2 cellular contexts compared by ENCODE assay signal in the genomic region with DNA sequence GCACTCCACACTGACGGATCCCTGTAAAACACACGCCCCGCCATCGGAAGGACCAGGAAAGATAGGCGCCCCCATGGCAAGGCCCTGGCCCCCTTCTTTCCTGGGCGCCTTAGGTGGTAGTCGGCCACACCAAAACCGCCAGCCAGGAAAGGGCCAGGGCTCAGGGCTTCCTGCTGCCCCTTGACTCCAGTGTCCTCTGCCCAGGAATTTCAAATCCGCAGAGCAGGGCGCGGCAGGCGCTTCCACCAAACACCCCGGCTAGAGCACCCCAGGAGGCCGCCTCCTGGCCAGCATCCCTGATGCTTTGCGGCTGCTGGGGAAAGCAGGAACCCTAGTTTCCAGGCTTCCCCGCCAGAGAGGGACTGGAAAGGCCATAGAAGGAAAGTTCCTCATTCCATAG.
TF ChIP-seq lines count a peak whose summit lies in the region.

No MANE protein-coding gene starts in this region.

TF ChIP-seq in SK-N-SH, 30 proteins besides CTCF, POLR2A, EP300 and RAD21 (continued from another document):
- TF ChIP-seq, protein P1, sequence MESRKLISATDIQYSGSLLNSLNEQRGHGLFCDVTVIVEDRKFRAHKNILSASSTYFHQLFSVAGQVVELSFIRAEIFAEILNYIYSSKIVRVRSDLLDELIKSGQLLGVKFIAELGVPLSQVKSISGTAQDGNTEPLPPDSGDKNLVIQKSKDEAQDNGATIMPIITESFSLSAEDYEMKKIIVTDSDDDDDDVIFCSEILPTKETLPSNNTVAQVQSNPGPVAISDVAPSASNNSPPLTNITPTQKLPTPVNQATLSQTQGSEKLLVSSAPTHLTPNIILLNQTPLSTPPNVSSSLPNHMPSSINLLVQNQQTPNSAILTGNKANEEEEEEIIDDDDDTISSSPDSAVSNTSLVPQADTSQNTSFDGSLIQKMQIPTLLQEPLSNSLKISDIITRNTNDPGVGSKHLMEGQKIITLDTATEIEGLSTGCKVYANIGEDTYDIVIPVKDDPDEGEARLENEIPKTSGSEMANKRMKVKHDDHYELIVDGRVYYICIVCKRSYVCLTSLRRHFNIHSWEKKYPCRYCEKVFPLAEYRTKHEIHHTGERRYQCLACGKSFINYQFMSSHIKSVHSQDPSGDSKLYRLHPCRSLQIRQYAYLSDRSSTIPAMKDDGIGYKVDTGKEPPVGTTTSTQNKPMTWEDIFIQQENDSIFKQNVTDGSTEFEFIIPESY (IDR thresholded peaks at IDR 0.05; ENCODE audit: borderline replicate concordance, low read depth): no peak
- TF ChIP-seq MXI1 (IDR thresholded peaks at IDR 0.05; ENCODE audit: low read depth, low read length): no peak
- TF ChIP-seq NFIC (IDR thresholded peaks at IDR 0.05; ENCODE audit: borderline replicate concordance): no peak
- TF ChIP-seq GABPA (IDR thresholded peaks at IDR 0.05; ENCODE audit: low read depth): no peak
- TF ChIP-seq RCOR1 (IDR thresholded peaks at IDR 0.05; ENCODE audit: low read length): no peak

TF ChIP-seq in SK-N-SH treated with all-trans-retinoic acid at 6 μM for 48 hours, 23 proteins besides CTCF, POLR2A, EP300 and RAD21 (continued from another document):
- TF ChIP-seq, protein P2, sequence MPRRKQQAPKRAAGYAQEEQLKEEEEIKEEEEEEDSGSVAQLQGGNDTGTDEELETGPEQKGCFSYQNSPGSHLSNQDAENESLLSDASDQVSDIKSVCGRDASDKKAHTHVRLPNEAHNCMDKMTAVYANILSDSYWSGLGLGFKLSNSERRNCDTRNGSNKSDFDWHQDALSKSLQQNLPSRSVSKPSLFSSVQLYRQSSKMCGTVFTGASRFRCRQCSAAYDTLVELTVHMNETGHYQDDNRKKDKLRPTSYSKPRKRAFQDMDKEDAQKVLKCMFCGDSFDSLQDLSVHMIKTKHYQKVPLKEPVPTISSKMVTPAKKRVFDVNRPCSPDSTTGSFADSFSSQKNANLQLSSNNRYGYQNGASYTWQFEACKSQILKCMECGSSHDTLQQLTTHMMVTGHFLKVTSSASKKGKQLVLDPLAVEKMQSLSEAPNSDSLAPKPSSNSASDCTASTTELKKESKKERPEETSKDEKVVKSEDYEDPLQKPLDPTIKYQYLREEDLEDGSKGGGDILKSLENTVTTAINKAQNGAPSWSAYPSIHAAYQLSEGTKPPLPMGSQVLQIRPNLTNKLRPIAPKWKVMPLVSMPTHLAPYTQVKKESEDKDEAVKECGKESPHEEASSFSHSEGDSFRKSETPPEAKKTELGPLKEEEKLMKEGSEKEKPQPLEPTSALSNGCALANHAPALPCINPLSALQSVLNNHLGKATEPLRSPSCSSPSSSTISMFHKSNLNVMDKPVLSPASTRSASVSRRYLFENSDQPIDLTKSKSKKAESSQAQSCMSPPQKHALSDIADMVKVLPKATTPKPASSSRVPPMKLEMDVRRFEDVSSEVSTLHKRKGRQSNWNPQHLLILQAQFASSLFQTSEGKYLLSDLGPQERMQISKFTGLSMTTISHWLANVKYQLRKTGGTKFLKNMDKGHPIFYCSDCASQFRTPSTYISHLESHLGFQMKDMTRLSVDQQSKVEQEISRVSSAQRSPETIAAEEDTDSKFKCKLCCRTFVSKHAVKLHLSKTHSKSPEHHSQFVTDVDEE (CRISPR knock-in tag; IDR thresholded peaks at IDR 0.05): no peak
- no peak for TF ChIP-seq OSR1 (CRISPR knock-in tag; IDR thresholded peaks at IDR 0.05)
- no peak for TF ChIP-seq ESRRG (CRISPR knock-in tag; IDR thresholded peaks at IDR 0.05)
- TF ChIP-seq, protein P3, sequence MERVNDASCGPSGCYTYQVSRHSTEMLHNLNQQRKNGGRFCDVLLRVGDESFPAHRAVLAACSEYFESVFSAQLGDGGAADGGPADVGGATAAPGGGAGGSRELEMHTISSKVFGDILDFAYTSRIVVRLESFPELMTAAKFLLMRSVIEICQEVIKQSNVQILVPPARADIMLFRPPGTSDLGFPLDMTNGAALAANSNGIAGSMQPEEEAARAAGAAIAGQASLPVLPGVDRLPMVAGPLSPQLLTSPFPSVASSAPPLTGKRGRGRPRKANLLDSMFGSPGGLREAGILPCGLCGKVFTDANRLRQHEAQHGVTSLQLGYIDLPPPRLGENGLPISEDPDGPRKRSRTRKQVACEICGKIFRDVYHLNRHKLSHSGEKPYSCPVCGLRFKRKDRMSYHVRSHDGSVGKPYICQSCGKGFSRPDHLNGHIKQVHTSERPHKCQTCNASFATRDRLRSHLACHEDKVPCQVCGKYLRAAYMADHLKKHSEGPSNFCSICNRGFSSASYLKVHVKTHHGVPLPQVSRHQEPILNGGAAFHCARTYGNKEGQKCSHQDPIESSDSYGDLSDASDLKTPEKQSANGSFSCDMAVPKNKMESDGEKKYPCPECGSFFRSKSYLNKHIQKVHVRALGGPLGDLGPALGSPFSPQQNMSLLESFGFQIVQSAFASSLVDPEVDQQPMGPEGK (CRISPR knock-in tag; IDR thresholded peaks at IDR 0.05; ENCODE audit: borderline replicate concordance): no peak
- no peak for TF ChIP-seq PPARA (CRISPR knock-in tag; IDR thresholded peaks at IDR 0.05; ENCODE audit: borderline replicate concordance)
- TF ChIP-seq, protein P4, sequence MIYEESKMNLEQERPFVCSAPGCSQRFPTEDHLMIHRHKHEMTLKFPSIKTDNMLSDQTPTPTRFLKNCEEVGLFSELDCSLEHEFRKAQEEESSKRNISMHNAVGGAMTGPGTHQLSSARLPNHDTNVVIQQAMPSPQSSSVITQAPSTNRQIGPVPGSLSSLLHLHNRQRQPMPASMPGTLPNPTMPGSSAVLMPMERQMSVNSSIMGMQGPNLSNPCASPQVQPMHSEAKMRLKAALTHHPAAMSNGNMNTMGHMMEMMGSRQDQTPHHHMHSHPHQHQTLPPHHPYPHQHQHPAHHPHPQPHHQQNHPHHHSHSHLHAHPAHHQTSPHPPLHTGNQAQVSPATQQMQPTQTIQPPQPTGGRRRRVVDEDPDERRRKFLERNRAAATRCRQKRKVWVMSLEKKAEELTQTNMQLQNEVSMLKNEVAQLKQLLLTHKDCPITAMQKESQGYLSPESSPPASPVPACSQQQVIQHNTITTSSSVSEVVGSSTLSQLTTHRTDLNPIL (CRISPR knock-in tag; IDR thresholded peaks at IDR 0.05; ENCODE audit: low read depth): no peak
- no peak for TF ChIP-seq BACH2 (CRISPR knock-in tag; IDR thresholded peaks at IDR 0.05; ENCODE audit: borderline replicate concordance)
- TF ChIP-seq ISL1 (CRISPR knock-in tag; IDR thresholded peaks at IDR 0.05): no peak
